In the genomic region with DNA sequence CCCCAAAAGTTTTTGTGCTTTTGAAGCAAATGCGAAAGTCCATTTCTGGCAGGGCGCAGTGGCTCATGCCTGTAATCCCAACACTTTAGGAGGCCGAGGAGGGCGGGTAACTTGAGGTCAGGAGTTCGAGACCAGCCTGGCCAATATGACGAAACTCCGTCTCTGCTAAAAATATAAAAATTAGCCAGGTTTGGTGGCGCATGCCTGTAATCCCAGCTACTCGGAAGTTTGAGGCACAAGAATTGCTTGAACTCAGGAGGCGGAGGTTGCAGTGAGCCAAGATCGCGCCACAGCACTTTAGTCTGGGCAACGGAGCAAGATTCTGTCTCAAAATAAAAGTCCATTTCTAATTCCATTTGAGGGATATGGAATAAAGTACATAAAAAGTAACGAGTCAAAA, we compare ENCODE assay signal across 7 cellular contexts.
DNase-seq lines count a peak whose midpoint lies in the region; ATAC-seq and TF ChIP-seq lines count a peak whose summit lies in the region.
"Not testable (repeated sequence)": the region's sequence is repeated elsewhere in the genome, so short reads cannot be mapped to it uniquely, and the experiment has no call there.

No MANE protein-coding gene starts in this region.

- H3K27me3 ChIP-seq in RWPE2 (ENCODE audit: insufficient read depth, poor library complexity, severe bottlenecking); colonic mucosa; heart left ventricle; muscle layer of colon (ENCODE audit: control insufficient read depth in 1 of 2, insufficient read depth in 2 of 2, low read length in 2 of 2); stomach; uterus: not testable (repeated sequence)
- H3K27me3 ChIP-seq in psoas muscle (ENCODE audit: insufficient read depth in 3 of 3, low read length in 2 of 3), result peaks cover 0 to 12% (median 3%) of the 10 kb centered on the region in 3 donors

- peak overlapping the region; percentile 89 for H3K27ac ChIP-seq in RWPE2 (ENCODE audit: poor library complexity, severe bottlenecking)
- peak overlapping the region; percentile 54 for H3K27ac ChIP-seq in colonic mucosa
- peak overlapping the region in 9 of 12 donors; percentile 71 to 93 (median 85) for H3K27ac ChIP-seq in heart left ventricle
- peak overlapping the region; percentile 71 for H3K27ac ChIP-seq in muscle layer of colon (ENCODE audit: low read depth, low read length)
- peak overlapping the region; percentile 73 for H3K27ac ChIP-seq in psoas muscle
- H3K27ac ChIP-seq in stomach, result peak overlapping the region in 4 of 5 donors; percentile 84 to 94 (median 89)
- peak overlapping the region; percentile 96 to 98 for H3K27ac ChIP-seq in uterus

- peak; percentile 70 for TF ChIP-seq EP300 in stomach (IDR thresholded peaks at IDR 0.05)

- not testable (repeated sequence) for H3K9me3 ChIP-seq in RWPE2 (ENCODE audit: severe bottlenecking); colonic mucosa; heart left ventricle; muscle layer of colon (ENCODE audit: low read length); psoas muscle; stomach; uterus

- TF ChIP-seq POLR2A in heart left ventricle (IDR thresholded peaks at IDR 0.05); stomach (IDR thresholded peaks at IDR 0.05); uterus (IDR thresholded peaks at IDR 0.05): not testable (repeated sequence)

- TF ChIP-seq CTCF in RWPE2 (IDR thresholded peaks at IDR 0.05; ENCODE audit: poor library complexity, severe bottlenecking); colonic mucosa (IDR thresholded peaks at IDR 0.05); heart left ventricle (IDR thresholded peaks at IDR 0.05); psoas muscle (IDR thresholded peaks at IDR 0.05); stomach (IDR thresholded peaks at IDR 0.05); uterus (IDR thresholded peaks at IDR 0.05): not testable (repeated sequence)

- H3K36me3 ChIP-seq in RWPE2 (ENCODE audit: low read depth), result peaks cover 18% of the 10 kb centered on the region
- not testable (repeated sequence) for H3K36me3 ChIP-seq in colonic mucosa; heart left ventricle; muscle layer of colon (ENCODE audit: insufficient read depth, low read length); psoas muscle (ENCODE audit: insufficient read depth in 1 of 2, low read depth in 1 of 2); stomach; uterus

- DNase-seq in RWPE2 (ENCODE audit: low spot score); colonic mucosa; heart left ventricle; psoas muscle; stomach; uterus: not testable (repeated sequence)

- H3K9ac ChIP-seq in colonic mucosa (ENCODE audit: low read depth in 2 of 2, low read length in 2 of 2), result not testable (repeated sequence)
- peak overlapping the region; percentile 2 for H3K9ac ChIP-seq in muscle layer of colon (ENCODE audit: low read length)

- not testable (repeated sequence) for ATAC-seq in RWPE2 (ENCODE audit: low read depth); heart left ventricle; psoas muscle

- intact Hi-C loops in colonic mucosa (cut with DNase I); heart left ventricle (cut with DNase I); psoas muscle (cut with DNase I); stomach (cut with DNase I; ENCODE audit: low total_unique reads); uterus (cut with DNase I; ENCODE audit: low total_unique reads): not testable (repeated sequence)

- H3K4me3 ChIP-seq in RWPE2 (ENCODE audit: severe bottlenecking); colonic mucosa; heart left ventricle; muscle layer of colon (ENCODE audit: low read depth in 1 of 2, low read length in 2 of 2); psoas muscle; stomach; uterus: not testable (repeated sequence)

- peaks cover 16% of the 10 kb centered on the region for H3K4me1 ChIP-seq in RWPE2 (ENCODE audit: insufficient read depth, poor library complexity, severe bottlenecking)
- not testable (repeated sequence) for H3K4me1 ChIP-seq in colonic mucosa, psoas muscle
- peaks cover 0 to 84% (median 66%) of the 10 kb centered on the region in 12 donors for H3K4me1 ChIP-seq in heart left ventricle
- peaks cover 75% of the 10 kb centered on the region for H3K4me1 ChIP-seq in muscle layer of colon (ENCODE audit: insufficient read depth, low read length)
- H3K4me1 ChIP-seq in stomach, result peaks cover 0 to 46% (median 24%) of the 10 kb centered on the region in 4 donors
- peaks cover 11 to 45% of the 10 kb centered on the region in 2 donors for H3K4me1 ChIP-seq in uterus

- 92 to 96% (median 94%) methylated on average over 14 of the region's 14 CpGs for WGBS in heart left ventricle, 4 donors
- WGBS in psoas muscle, 3 donors, result 65 to 83% (median 66%) methylated on average over 14 of the region's 14 CpGs
- 72 to 85% (median 82%) methylated on average over 14 of the region's 14 CpGs for WGBS in stomach, 5 donors
